ENCODE assay signal across 8 cellular contexts in the genomic region with DNA sequence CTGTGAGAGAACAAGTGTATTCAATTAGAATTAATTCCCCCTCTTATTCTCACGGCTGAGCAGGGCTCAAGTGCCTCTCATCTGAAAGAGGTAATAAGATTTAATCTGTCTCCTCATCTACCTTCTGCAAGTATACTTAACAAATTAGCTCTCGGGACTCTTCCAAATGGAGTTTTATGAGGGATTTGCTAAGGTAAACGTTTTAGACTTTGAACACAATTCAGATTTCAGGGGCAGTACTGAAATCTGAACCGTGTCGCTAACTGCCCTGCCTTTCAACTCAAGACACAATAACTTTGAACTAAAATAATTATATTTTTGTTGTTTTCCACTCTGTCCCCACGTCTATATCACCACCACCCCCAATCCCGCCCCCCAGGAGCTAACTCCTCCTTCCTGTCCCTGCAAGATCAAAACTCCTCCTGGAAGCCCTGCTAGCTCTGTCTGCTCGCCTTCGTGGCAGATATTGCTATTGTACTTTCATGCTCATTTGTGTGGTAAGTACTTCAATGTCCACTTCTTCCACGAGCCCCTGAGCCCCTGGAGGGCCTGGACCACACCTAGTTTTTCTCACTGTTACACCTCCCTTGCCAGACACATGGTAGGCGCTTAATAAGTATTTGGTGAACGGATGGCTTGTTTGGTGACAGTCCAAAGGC. TPM values are rescaled to one million over a fixed set of nuclear protein-coding genes. Genes with fewer than 3 reads are reported as not detected.
A peak's percentile ranks its signal among the peaks of the same experiment; 100 is the strongest.
DNase-seq lines count a peak whose midpoint lies in the region; ATAC-seq, FAIRE-seq and TF ChIP-seq lines count a peak whose summit lies in the region.
"Not testable (repeated sequence)": the region's sequence is repeated elsewhere in the genome, so short reads cannot be mapped to it uniquely, and the experiment has no call there.

No MANE protein-coding gene starts in this region.

- H3K9ac ChIP-seq in DND-41 (ENCODE audit: low read depth, low read length) (peak overlapping the region; percentile 51; the same call in 1 of the 2 replicates), Loucy (ENCODE audit: low read depth, low read length, poor library complexity, severe bottlenecking) (peak overlapping the region; percentile 60)

- not testable (repeated sequence) for H3K27me3 ChIP-seq in DND-41 (ENCODE audit: insufficient read depth, low read length, poor library complexity); Loucy (ENCODE audit: insufficient read depth, low read length, poor library complexity, severe bottlenecking); RWPE2 (ENCODE audit: insufficient read depth, poor library complexity, severe bottlenecking); kidney epithelial cell (ENCODE audit: control insufficient read depth, insufficient read depth, low read length); pancreas; upper lobe of left lung

- DNase-seq in DND-41: peak; percentile 18
- DNase-seq in RWPE2 (ENCODE audit: low spot score); activated naive CD8-positive, alpha-beta T cell treated with anti-CD3 and anti-CD28 coated beads, Interleukin-2, amount 10 ng/mL, durations not matched to agents 7 days and 5 days; epithelial cell of esophagus (ENCODE audit: low read depth); kidney epithelial cell (ENCODE audit: low read depth); pancreas; upper lobe of left lung: not testable (repeated sequence)

- H3K4me3 ChIP-seq in DND-41 (ENCODE audit: low read depth in 1 of 2, low read length in 2 of 2) (peak overlapping the region; percentile 20 to 61; a peak in 3 of 4 replicates), Loucy (ENCODE audit: low read length, poor library complexity, severe bottlenecking) (peak overlapping the region; percentile 73), RWPE2 (ENCODE audit: severe bottlenecking) (peak overlapping the region; percentile 40), epithelial cell of esophagus (ENCODE audit: low read length) (peak overlapping the region; percentile 56), kidney epithelial cell (ENCODE audit: low read depth, low read length) (peak overlapping the region; percentile 50), pancreas (peak overlapping the region; percentile 37 to 75 (median 47)), upper lobe of left lung (peak overlapping the region; percentile 45 to 96 (median 78))

- peaks cover 15% of the 10 kb centered on the region for H3K4me1 Mint-ChIP-seq in activated naive CD8-positive, alpha-beta T cell treated with anti-CD3 and anti-CD28 coated beads, Interleukin-2, amount 10 ng/mL, durations not matched to agents 7 days and 5 days

- not testable (repeated sequence) for TF ChIP-seq CTCF in DND-41 (IDR thresholded peaks at IDR 0.05; ENCODE audit: borderline replicate concordance, extremely low read depth, low read length, poor library complexity, severe bottlenecking); Loucy (conservative IDR thresholded peaks at IDR 0.05; ENCODE audit: low read length); RWPE2 (IDR thresholded peaks at IDR 0.05; ENCODE audit: poor library complexity, severe bottlenecking); epithelial cell of esophagus (IDR thresholded peaks at IDR 0.05; ENCODE audit: insufficient read depth, low read depth, low read length, missing control alignments); kidney epithelial cell (IDR thresholded peaks at IDR 0.05; ENCODE audit: insufficient read depth, low read length, poor library complexity, severe bottlenecking); pancreas (IDR thresholded peaks at IDR 0.05); upper lobe of left lung (IDR thresholded peaks at IDR 0.05)

- H3K4me1 ChIP-seq in DND-41 (ENCODE audit: insufficient read depth, low read length) (peaks cover 17% of the 10 kb centered on the region), RWPE2 (ENCODE audit: insufficient read depth, poor library complexity, severe bottlenecking) (peaks cover 15% of the 10 kb centered on the region), upper lobe of left lung (peaks cover 5 to 12% (median 10%) of the 10 kb centered on the region in 4 donors)
- H3K4me1 ChIP-seq in Loucy (ENCODE audit: insufficient read depth, low read length, poor library complexity, severe bottlenecking); pancreas: not testable (repeated sequence)

- H3F3A ChIP-seq in Loucy (ENCODE audit: low read depth): not testable (repeated sequence)

- peak overlapping the region; percentile 91 for H3K4me3 Mint-ChIP-seq in activated naive CD8-positive, alpha-beta T cell treated with anti-CD3 and anti-CD28 coated beads, Interleukin-2, amount 10 ng/mL, durations not matched to agents 7 days and 5 days

- not testable (repeated sequence) for H3K9me2 ChIP-seq in Loucy (replicated peaks; ENCODE audit: low read depth, low read length)

- intact Hi-C loops in pancreas (cut with DNase I): not testable (repeated sequence)

- not testable (repeated sequence) for H3K27me3 Mint-ChIP-seq in activated naive CD8-positive, alpha-beta T cell treated with anti-CD3 and anti-CD28 coated beads, Interleukin-2, amount 10 ng/mL, durations not matched to agents 7 days and 5 days

- H3K36me3 Mint-ChIP-seq in activated naive CD8-positive, alpha-beta T cell treated with anti-CD3 and anti-CD28 coated beads, Interleukin-2, amount 10 ng/mL, durations not matched to agents 7 days and 5 days: not testable (repeated sequence)

- H3K27ac ChIP-seq in DND-41 (ENCODE audit: low read length): not testable (repeated sequence)
- H3K27ac ChIP-seq in RWPE2 (ENCODE audit: poor library complexity, severe bottlenecking) (peak overlapping the region; percentile 75), pancreas (peak overlapping the region; percentile 59 to 81 (median 69)), upper lobe of left lung (peak overlapping the region; percentile 79 to 95 (median 89))

- not testable (repeated sequence) for H3K36me3 ChIP-seq in DND-41 (ENCODE audit: insufficient read depth, low read length); Loucy (ENCODE audit: insufficient read depth, low read length); RWPE2 (ENCODE audit: low read depth); kidney epithelial cell (ENCODE audit: control insufficient read depth, insufficient read depth, low read length); pancreas; upper lobe of left lung

- POLR2A ChIA-PET in activated naive CD8-positive, alpha-beta T cell treated with anti-CD3 and anti-CD28 coated beads, Interleukin-2, amount 10 ng/mL, durations not matched to agents 7 days and 5 days (lab: Charles Lee): not testable (repeated sequence)

- 11 to 12% methylated on average over 12 of the region's 12 CpGs for WGBS in pancreas, 2 donors
- WGBS in upper lobe of left lung, 2 donors: 19 to 22% methylated on average over 12 of the region's 12 CpGs

- H4K20me1 ChIP-seq in DND-41 (ENCODE audit: insufficient read depth, low read length); Loucy (ENCODE audit: insufficient read depth, low read length, poor library complexity, severe bottlenecking): not testable (repeated sequence)

- not testable (repeated sequence) for FAIRE-seq in pancreas (lab: Jason Lieb, UNC)

- peak overlapping the region; percentile 90 for H3K27ac Mint-ChIP-seq in activated naive CD8-positive, alpha-beta T cell treated with anti-CD3 and anti-CD28 coated beads, Interleukin-2, amount 10 ng/mL, durations not matched to agents 7 days and 5 days

- H2AFZ ChIP-seq in DND-41 (ENCODE audit: low read depth, low read length): peak overlapping the region; percentile 69
- H2AFZ ChIP-seq in Loucy (ENCODE audit: low read length): peak overlapping the region; percentile 69

- H3K4me2 ChIP-seq in DND-41 (ENCODE audit: insufficient read depth, low read length) (peak overlapping the region; percentile 77), Loucy (ENCODE audit: low read depth, low read length, poor library complexity, severe bottlenecking) (peak overlapping the region; percentile 85)

- TF ChIP-seq POLR2A in upper lobe of left lung (IDR thresholded peaks at IDR 0.05): not testable (repeated sequence)

- not testable (repeated sequence) for H3K79me2 ChIP-seq in DND-41 (ENCODE audit: insufficient read depth, low read length); Loucy (ENCODE audit: insufficient read depth, low read length)

- TF ChIP-seq EP300 in upper lobe of left lung (IDR thresholded peaks at IDR 0.05): not testable (repeated sequence)

- H3K9me3 ChIP-seq in DND-41 (ENCODE audit: insufficient read depth, low read length, severe bottlenecking); Loucy (ENCODE audit: insufficient read depth, low read depth, low read length); RWPE2 (ENCODE audit: severe bottlenecking); pancreas; upper lobe of left lung: not testable (repeated sequence)

- H3K9me3 Mint-ChIP-seq in activated naive CD8-positive, alpha-beta T cell treated with anti-CD3 and anti-CD28 coated beads, Interleukin-2, amount 10 ng/mL, durations not matched to agents 7 days and 5 days: not testable (repeated sequence)

- not testable (repeated sequence) for ATAC-seq in DND-41 (ENCODE audit: insufficient read depth, low read depth); RWPE2 (ENCODE audit: low read depth); activated naive CD8-positive, alpha-beta T cell treated with anti-CD3 and anti-CD28 coated beads, Interleukin-2, amount 10 ng/mL, durations not matched to agents 7 days and 5 days (ENCODE audit: low read depth); pancreas; upper lobe of left lung (ENCODE audit: low FRiP score in 2 of 2)

RNA-seq across cellular contexts. Expression of a gene that starts 54.1 kb away (rescaled TPM):
- total RNA-seq in activated naive CD8-positive, alpha-beta T cell treated with anti-CD3 and anti-CD28 coated beads, Interleukin-2, amount 10 ng/mL, durations not matched to agents 7 days and 5 days: not detected
- total RNA-seq in kidney epithelial cell (not detected in 2 replicates), pancreas (under 1 TPM in 2 of 6 donors, not detected in 4; 0.19 to 0.20 TPM), upper lobe of left lung (1 to 10 TPM in 3 of 6 donors, under 1 TPM in 1, not detected in 2; 0.76 to 6.3 (median 2.0) TPM)
- polyA plus RNA-seq in pancreas: under 1 TPM in 1 of 2 donors, not detected in 1; 0.23 TPM
